In genomic region chr4:95541889-95542607, GRCh38 we compare ENCODE assay signal across 14 cellular contexts. TPM values are rescaled to one million over a fixed set of nuclear protein-coding genes. Genes with fewer than 3 reads are reported as not detected.
DNase-seq lines count a peak whose midpoint lies in the region; ATAC-seq and TF ChIP-seq lines count a peak whose summit lies in the region.
"Had no signal": no experiment of that assay in that cellular context is flagged by ENCODE, and none has a peak within 500 bp of the region (broad histone marks: within the 10 kb centered on the region; RNA-seq: fewer than 3 reads in every experiment).

No MANE protein-coding gene starts in this region.

- CTCF ChIA-PET in mammary epithelial cell (lab: Charles Lee; ENCODE audit: low non-redundant PET) = interaction anchor here (0.6 kb wide), 1 partner anchor 152 kb away, joined by 3 read pairs; no protein-coding TSS in a partner anchor

- in situ Hi-C loops in mammary epithelial cell (cut with MboI; ENCODE audit: low sequenced_read_pairs in 2 of 2) = no loop called here

- H2AFZ ChIP-seq in mammary epithelial cell (ENCODE audit: low read depth, low read length) = no peak overlapping the region

- peak overlapping the region; percentile 9 to 42 (median 24) for H3K4me3 ChIP-seq in mammary epithelial cell (replicated peaks in 1 of 3; ENCODE audit: insufficient read depth in 1 of 3, low read depth in 2 of 3, low read length in 3 of 3)
- H3K4me3 ChIP-seq in upper lobe of right lung = peak overlapping the region; percentile 13
- H3K4me3 ChIP-seq in suprapubic skin = no peak overlapping the region

- dilution Hi-C loops in mammary epithelial cell (cut with HindIII; ENCODE audit: low sequenced_read_pairs) = no loop called here

- intact Hi-C loops in mammary epithelial cell (cut with micrococcal nuclease) = loop anchor here (10.0 kb wide), 1 partner anchor 153 kb away; no protein-coding TSS in a partner anchor
- intact Hi-C loops in upper lobe of right lung (cut with DNase I) = no loop called here

- H3K27me3 ChIP-seq in mammary epithelial cell (ENCODE audit: insufficient read depth, low read length) = peaks cover 7% of the 10 kb centered on the region
- H3K27me3 ChIP-seq in upper lobe of right lung = no peaks in the 10 kb centered on the region
- peaks cover 9% of the 10 kb centered on the region for H3K27me3 ChIP-seq in suprapubic skin

- no peak for TF ChIP-seq EP300 in suprapubic skin (IDR thresholded peaks at IDR 0.05)

- H3K9me3 ChIP-seq in mammary epithelial cell (replicated peaks; ENCODE audit: insufficient read depth, low read length) (no peaks in the 10 kb centered on the region), upper lobe of right lung (no peaks in the 10 kb centered on the region), suprapubic skin (no peaks in the 10 kb centered on the region)

- H3K4me1 ChIP-seq in mammary epithelial cell (ENCODE audit: insufficient read depth, low read length) (peaks cover 3% of the 10 kb centered on the region), upper lobe of right lung (no peaks in the 10 kb centered on the region), suprapubic skin (no peaks in the 10 kb centered on the region)

- peak; percentile 78 for ATAC-seq in GM19463 (IDR thresholded peaks at IDR 0.05; ENCODE audit: unreplicated experiment)
- ATAC-seq in HG03103 (IDR thresholded peaks at IDR 0.05; ENCODE audit: low read depth, unreplicated experiment) = peak; percentile 56
- no peak for ATAC-seq in upper lobe of right lung

- H3K27ac ChIP-seq in mammary epithelial cell (ENCODE audit: insufficient read depth, low read depth, low read length) (peak overlapping the region; percentile 77), upper lobe of right lung (peak overlapping the region; percentile 55), suprapubic skin (no peak overlapping the region)

- H3K36me3 ChIP-seq in mammary epithelial cell (ENCODE audit: insufficient read depth, low read length) (no peaks in the 10 kb centered on the region), upper lobe of right lung (no peaks in the 10 kb centered on the region), suprapubic skin (no peaks in the 10 kb centered on the region)

- peak overlapping the region; percentile 53 for H3K9ac ChIP-seq in mammary epithelial cell (ENCODE audit: insufficient read depth, low read length)

- TF ChIP-seq POLR2A in suprapubic skin (IDR thresholded peaks at IDR 0.05) = no peak

- TF ChIP-seq CTCF in mammary epithelial cell (conservative IDR thresholded peaks at IDR 0.05 in 1 of 2, IDR thresholded peaks at IDR 0.05 in 1 of 2; ENCODE audit: extremely low read depth in 1 of 2, insufficient read depth in 1 of 2, low read depth in 1 of 2, low read length in 2 of 2) (no peak), upper lobe of right lung (IDR thresholded peaks at IDR 0.05) (no peak), suprapubic skin (IDR thresholded peaks at IDR 0.05) (no peak)

- peaks cover 86% of the 10 kb centered on the region for H3K79me2 ChIP-seq in mammary epithelial cell (ENCODE audit: insufficient read depth, low read length)

- no TSS peak for BruUV-seq in mammary epithelial cell (replicated peaks; lab: Mats Ljungman, UMichigan)

- peak overlapping the region; percentile 76 for H3K4me2 ChIP-seq in mammary epithelial cell (ENCODE audit: insufficient read depth, low read depth, low read length)

- H4K20me1 ChIP-seq in mammary epithelial cell (ENCODE audit: insufficient read depth, low read length) = no peaks in the 10 kb centered on the region

- DNase-seq in mammary epithelial cell (peak; percentile 63), upper lobe of right lung (no peak), NOMO-1 treated with DMSO at 0.1 percent for 48 hours (lab: John Stamatoyannopoulos, UW; ENCODE audit: unreplicated experiment) (no peak), suprapubic skin (ENCODE audit: low spot score in 2 of 2) (no peak), COR-L47 (lab: John Stamatoyannopoulos, UW) (no peak)
- DNase-seq: activated CD4-positive, alpha-beta T cell treated with anti-CD3 and anti-CD28 coated beads, Interleukin-2, amount 50 U/mL, for 4 hours; activated naive CD8-positive, alpha-beta T cell treated with anti-CD3 and anti-CD28 coated beads, Interleukin-2, amount 10 ng/mL, durations not matched to agents 7 days and 5 days; DMS 273 treated with DMSO at 0.1 percent for 48 hours; glutamatergic neuron; GOT3; NCI-H1694 treated with DMSO at 0.1 percent for 48 hours; SW 1271 had no signal

- WGBS in mammary epithelial cell (ENCODE audit: low coverage, missing lambda C conversion rate) = 25% methylated on average over 4 of the region's 4 CpGs
- WGBS in suprapubic skin = 56% methylated on average over 4 of the region's 4 CpGs

RNA-seq across cellular contexts. Expression of gene UNC5C, which starts 6.7 kb away (rescaled TPM):
- total RNA-seq in mammary epithelial cell (1 to 10 TPM; 4.5 to 9.8 TPM), upper lobe of right lung (6.7 TPM), suprapubic skin (1 to 10 TPM in 3 of 4 donors, under 1 TPM in 1; 0.98 to 2.3 (median 1.2) TPM)
- 3.0 TPM for polyA plus RNA-seq in mammary epithelial cell
- polyA minus RNA-seq in mammary epithelial cell = 22.3 TPM
- total RNA-seq: activated naive CD8-positive, alpha-beta T cell treated with anti-CD3 and anti-CD28 coated beads, Interleukin-2, amount 10 ng/mL, durations not matched to agents 7 days and 5 days had no signal
